21 cellular contexts compared by ENCODE assay signal in genomic region chr1:175602186-175602585, GRCh38.
"Had no signal": no experiment of that assay in that cellular context is flagged by ENCODE, and none has a peak within 500 bp of the region (broad histone marks: within the 10 kb centered on the region; RNA-seq: fewer than 3 reads in every experiment).

No MANE protein-coding gene starts in this region.

- H3K9me3 Mint-ChIP-seq: dendritic cell treated with granulocyte-macrophage colony-stimulating factor and Interleukin-4, amounts not matched to agents 40 ng/mL and 50 ng/mL, for 4 days; effector memory CD8-positive, alpha-beta T cell; neural crest cell; stimulated activated naive CD8-positive, alpha-beta T cell treated with anti-CD3 and anti-CD28 coated beads, Interleukin-15, amount 100 ng/mL, for 72 hours had no signal

- H3K36me3 ChIP-seq: esophagus squamous epithelium, heart left ventricle, spleen, tibial nerve, upper lobe of right lung, vagina had no signal

- H3K27me3 ChIP-seq: testis, vagina had no signal

- H3K27ac Mint-ChIP-seq: dendritic cell treated with granulocyte-macrophage colony-stimulating factor and Interleukin-4, amounts not matched to agents 40 ng/mL and 50 ng/mL, for 4 days; stimulated activated naive B cell treated with anti-CD40 and anti-IgM and Interleukin-4, amounts not matched to agents 10 μg/mL and 1 μg/mL and 100 μg/mL, for 72 hours; stimulated activated naive CD8-positive, alpha-beta T cell treated with anti-CD3 and anti-CD28 coated beads, Interleukin-15, amount 100 ng/mL, for 72 hours had no signal

- H3K36me3 Mint-ChIP-seq: naive thymus-derived CD4-positive, alpha-beta T cell; stimulated activated naive B cell treated with anti-CD40 and anti-IgM and Interleukin-4, amounts not matched to agents 10 μg/mL and 1 μg/mL and 100 μg/mL, for 72 hours had no signal

- H3K4me3 ChIP-seq: esophagus squamous epithelium, heart left ventricle, spleen, testis, tibial nerve, upper lobe of right lung, vagina had no signal

- H3K27ac ChIP-seq: esophagus squamous epithelium, heart left ventricle, testis, tibial nerve, upper lobe of right lung, vagina had no signal

- H3K4me3 Mint-ChIP-seq: dendritic cell treated with granulocyte-macrophage colony-stimulating factor and Interleukin-4, amounts not matched to agents 40 ng/mL and 50 ng/mL, for 4 days; effector memory CD8-positive, alpha-beta T cell; naive thymus-derived CD4-positive, alpha-beta T cell; neural crest cell; stimulated activated naive B cell treated with anti-CD40 and anti-IgM and Interleukin-4, amounts not matched to agents 10 μg/mL and 1 μg/mL and 100 μg/mL, for 72 hours; stimulated activated naive CD8-positive, alpha-beta T cell treated with anti-CD3 and anti-CD28 coated beads, Interleukin-15, amount 100 ng/mL, for 72 hours had no signal

- H3K4me1 ChIP-seq: esophagus squamous epithelium, testis, upper lobe of right lung, vagina had no signal

- FAIRE-seq: frontal cortex, islet of Langerhans had no signal

- H3K9me3 ChIP-seq: esophagus squamous epithelium, heart left ventricle, spleen, testis, tibial nerve, upper lobe of right lung, vagina had no signal

- DNase-seq: effector memory CD8-positive, alpha-beta T cell; esophagus squamous epithelium; heart left ventricle; hypothalamus; kidney glomerular epithelial cell; naive thymus-derived CD4-positive, alpha-beta T cell; posterior cingulate gyrus; spleen; stimulated activated CD4-positive, alpha-beta T cell treated with anti-CD3 and anti-CD28 coated beads, Interleukin-15, amount 100 ng/mL, for 24 hours; stimulated activated CD4-positive, alpha-beta T cell treated with anti-CD3 and anti-CD28 coated beads, Interleukin-1b, Interleukin-23, amount 100 ng/mL, for 48 hours; stimulated activated CD4-positive, alpha-beta T cell treated with anti-CD3 and anti-CD28 coated beads, Interleukin-4, amount 100 ng/mL, for 24 hours; stimulated activated naive B cell treated with anti-CD40 and anti-IgM and Interleukin-4, amounts not matched to agents 10 μg/mL and 1 μg/mL and 100 μg/mL, for 72 hours; stimulated activated naive CD8-positive, alpha-beta T cell treated with anti-CD3 and anti-CD28 coated beads, Interleukin-15, amount 100 ng/mL, for 72 hours; testis; upper lobe of right lung had no signal
